10 cellular contexts compared by ENCODE assay signal in the genomic region with DNA sequence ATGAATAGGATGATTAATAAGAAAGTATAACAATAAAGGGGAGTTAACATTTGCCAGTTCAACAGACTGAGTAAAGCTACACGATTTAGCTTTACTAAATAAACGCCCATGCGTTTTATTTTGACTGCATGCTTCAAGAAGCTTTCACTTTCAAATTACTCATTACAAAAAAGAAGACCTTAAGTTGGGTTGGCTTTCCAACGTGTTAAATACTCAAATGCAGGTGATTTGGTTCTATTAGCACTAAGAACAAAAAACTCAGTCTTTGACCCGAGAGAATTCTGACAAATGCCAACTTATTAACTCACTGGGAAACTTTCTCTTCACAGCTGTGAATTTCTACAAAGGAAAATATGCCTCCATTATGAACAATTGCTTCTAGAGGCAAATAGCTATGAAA. TPM values are rescaled to one million over a fixed set of nuclear protein-coding genes. Genes with fewer than 3 reads are reported as not detected.
DNase-seq lines count a peak whose midpoint lies in the region; ATAC-seq and TF ChIP-seq lines count a peak whose summit lies in the region.
"Had no signal": no experiment of that assay in that cellular context is flagged by ENCODE, and none has a peak within 500 bp of the region (broad histone marks: within the 10 kb centered on the region; RNA-seq: fewer than 3 reads in every experiment).

No MANE protein-coding gene starts in this region.

- peak overlapping the region; percentile 64 for H3K27ac Mint-ChIP-seq in activated naive CD8-positive, alpha-beta T cell treated with anti-CD3 and anti-CD28 coated beads for 36 hours

- H3K4me1 ChIP-seq in cardiac muscle cell (ENCODE audit: low read depth) (peaks cover 26% of the 10 kb centered on the region), mucosa of descending colon (ENCODE audit: low read depth) (no peaks in the 10 kb centered on the region)
- H3K4me1 ChIP-seq: BE2C had no signal

- TF ChIP-seq CTCF in cardiac muscle cell (IDR thresholded peaks at IDR 0.05; ENCODE audit: low read depth, low read length) (no peak), mucosa of descending colon (IDR thresholded peaks at IDR 0.05) (no peak)

- no peaks in the 10 kb centered on the region for H3K27me3 Mint-ChIP-seq in activated naive CD8-positive, alpha-beta T cell treated with anti-CD3 and anti-CD28 coated beads for 36 hours

- intact Hi-C loops in cardiac septum (cut with DNase I) = no loop called here
- intact Hi-C loops in mucosa of descending colon (cut with DNase I, micrococcal nuclease) = no loop called here

- H3K36me3 ChIP-seq in cardiac muscle cell (peaks cover 21% of the 10 kb centered on the region), mucosa of descending colon (ENCODE audit: low read depth) (no peaks in the 10 kb centered on the region)

- no peak overlapping the region for H3K4me3 Mint-ChIP-seq in activated naive CD8-positive, alpha-beta T cell treated with anti-CD3 and anti-CD28 coated beads for 36 hours

- no peaks in the 10 kb centered on the region for H3K9me3 ChIP-seq in cardiac muscle cell (ENCODE audit: low read depth)
- H3K9me3 ChIP-seq in mucosa of descending colon = no peaks in the 10 kb centered on the region
- H3K9me3 ChIP-seq: BE2C, SK-N-SH had no signal

- no peak overlapping the region for H3K4me3 ChIP-seq in cardiac muscle cell
- H3K4me3 ChIP-seq in mucosa of descending colon = no peak overlapping the region

- peaks cover 47% of the 10 kb centered on the region for H3K36me3 Mint-ChIP-seq in activated naive CD8-positive, alpha-beta T cell treated with anti-CD3 and anti-CD28 coated beads for 36 hours

- DNase-seq in cardiac muscle cell (ENCODE audit: low read depth in 1 of 2, low spot score in 1 of 2) (no peak), cardiac septum (ENCODE audit: low spot score) (no peak), mucosa of descending colon (no peak), caudate nucleus (lab: John Stamatoyannopoulos, UW) (no peak), NCI-H748 treated with DMSO at 0.1 percent for 48 hours (lab: John Stamatoyannopoulos, UW) (no peak)
- DNase-seq in activated naive CD8-positive, alpha-beta T cell treated with anti-CD3 and anti-CD28 coated beads for 36 hours = no peak
- no peak for DNase-seq in stimulated activated naive CD4-positive, alpha-beta T cell treated with Interleukin-2 at 50 U/mL for 16 hours (lab: John Stamatoyannopoulos, UW)
- DNase-seq: BE2C, SK-N-SH had no signal

- peak overlapping the region; percentile 68 for H3K27ac ChIP-seq in cardiac muscle cell
- no peak overlapping the region for H3K27ac ChIP-seq in caudate nucleus (ENCODE audit: low read depth, low read length)

- no peaks in the 10 kb centered on the region for H3K9me3 Mint-ChIP-seq in activated naive CD8-positive, alpha-beta T cell treated with anti-CD3 and anti-CD28 coated beads for 36 hours

- ATAC-seq in HG02973 (IDR thresholded peaks at IDR 0.05; ENCODE audit: unreplicated experiment) (peak; percentile 87), mucosa of descending colon (no peak)

- H3K27me3 ChIP-seq in cardiac muscle cell = no peaks in the 10 kb centered on the region
- H3K27me3 ChIP-seq: BE2C had no signal

- peaks cover 46% of the 10 kb centered on the region for H3K4me1 Mint-ChIP-seq in activated naive CD8-positive, alpha-beta T cell treated with anti-CD3 and anti-CD28 coated beads for 36 hours

RNA-seq across cellular contexts. Expression of gene RNF146, which starts 24.8 kb away (rescaled TPM):
- 51.9 and 86.0 TPM in 2 replicates for total RNA-seq in cardiac muscle cell
- polyA plus RNA-seq in cardiac muscle cell = 47.8 and 63.6 TPM in 2 replicates
- 72.8 TPM for total RNA-seq in cardiac septum
- 10 to 100 TPM; 11.2 to 13.1 TPM for total RNA-seq in activated naive CD8-positive, alpha-beta T cell treated with anti-CD3 and anti-CD28 coated beads for 36 hours
- 10 to 100 TPM; 25.1 to 48.6 (median 29.5) TPM for total RNA-seq in mucosa of descending colon

RNA-seq across cellular contexts. Expression of gene ECHDC1, which starts 51.9 kb away (rescaled TPM):
- total RNA-seq in cardiac muscle cell = 34.1 and 36.1 TPM in 2 replicates
- 60.7 and 68.4 TPM in 2 replicates for polyA plus RNA-seq in cardiac muscle cell
- total RNA-seq in cardiac septum = 34.4 TPM
- 10 to 100 TPM; 61.7 to 64.1 TPM for total RNA-seq in activated naive CD8-positive, alpha-beta T cell treated with anti-CD3 and anti-CD28 coated beads for 36 hours
- 100 to 1,000 TPM in 2 of 3 donors, 10 to 100 TPM in 1; 78.1 to 104 (median 102) TPM for total RNA-seq in mucosa of descending colon
